Comparison of ENCODE assay signal across 26 cellular contexts in genomic region chr15:70351941-70352774, GRCh38.
A peak's percentile ranks its signal among the peaks of the same experiment; 100 is the strongest.
DNase-seq lines count a peak whose midpoint lies in the region; ATAC-seq and TF ChIP-seq lines count a peak whose summit lies in the region.
"Had no signal": no experiment of that assay in that cellular context is flagged by ENCODE, and none has a peak within 500 bp of the region (broad histone marks: within the 10 kb centered on the region; RNA-seq: fewer than 3 reads in every experiment).

No MANE protein-coding gene starts in this region.

- no peak overlapping the region for H3K23ac ChIP-seq in mesendoderm (ENCODE audit: low read length)

- no peak overlapping the region for H4K8ac ChIP-seq in mesendoderm (ENCODE audit: low read depth, low read length)

- H2BK120ac ChIP-seq in mesendoderm (ENCODE audit: low read depth, low read length), result no peak overlapping the region

- no peak overlapping the region for H3K4me2 ChIP-seq in mesendoderm (ENCODE audit: low read length)
- H3K4me2 ChIP-seq: SK-N-SH had no signal

- no peaks in the 10 kb centered on the region for H3K36me3 ChIP-seq in WERI-Rb-1
- H3K36me3 ChIP-seq in mesendoderm (ENCODE audit: control insufficient read depth, insufficient read depth, low read length), result no peaks in the 10 kb centered on the region
- H3K36me3 ChIP-seq: HAP-1 had no signal

- H3K4me3 ChIP-seq in WERI-Rb-1 (ENCODE audit: low read depth, low read length), result no peak overlapping the region
- no peak overlapping the region for H3K4me3 ChIP-seq in mesendoderm (ENCODE audit: low read length)
- H3K4me3 ChIP-seq: GM12878, HAP-1 had no signal

- H3K79me2 ChIP-seq in mesendoderm (ENCODE audit: control insufficient read depth, insufficient read depth, low read length), result no peaks in the 10 kb centered on the region

- ATAC-seq in HG02642 (IDR thresholded peaks at IDR 0.05; ENCODE audit: poor library complexity, unreplicated experiment), result no peak
- ATAC-seq: GM12878 had no signal

- no peak overlapping the region for H3K9ac ChIP-seq in mesendoderm (ENCODE audit: low read length)
- H3K9ac ChIP-seq: SK-N-SH had no signal

- TF ChIP-seq CTCF in WERI-Rb-1 (IDR thresholded peaks at IDR 0.05; ENCODE audit: low read depth, low read length), result peak; percentile 19; the same call in 1 of the 2 replicates

- no peak overlapping the region for H2BK5ac ChIP-seq in mesendoderm (ENCODE audit: low read length)

- no peak overlapping the region for H3K18ac ChIP-seq in mesendoderm (ENCODE audit: low read length)

- no peak overlapping the region for H2BK15ac ChIP-seq in mesendoderm (replicated peaks; ENCODE audit: low read depth)

- H3K27me3 ChIP-seq in WERI-Rb-1 (ENCODE audit: insufficient read depth, low read depth, severe bottlenecking) (no peaks in the 10 kb centered on the region), mesendoderm (ENCODE audit: insufficient read depth, low read length, poor library complexity) (no peaks in the 10 kb centered on the region)

- H3K27ac ChIP-seq in WERI-Rb-1 (no peak overlapping the region), mesendoderm (ENCODE audit: low read depth, low read length) (no peak overlapping the region)

- H2AK5ac ChIP-seq in mesendoderm (ENCODE audit: low read length), result no peak overlapping the region

- no peaks in the 10 kb centered on the region for H3K4me1 ChIP-seq in mesendoderm (ENCODE audit: control insufficient read depth, low read depth, low read length)

- H3K9me3 ChIP-seq in WERI-Rb-1 (ENCODE audit: severe bottlenecking), result no peaks in the 10 kb centered on the region
- H3K9me3 ChIP-seq: HAP-1, SK-N-SH had no signal

- no peak overlapping the region for H3K56ac ChIP-seq in mesendoderm (ENCODE audit: low read length)

- no peaks in the 10 kb centered on the region for H3K79me1 ChIP-seq in mesendoderm (ENCODE audit: low read length)

- H3K4ac ChIP-seq in mesendoderm (ENCODE audit: low read depth, low read length), result no peak overlapping the region

- no CpG with 5 or more reads among the region's 3 CpGs for WGBS in mesendoderm (ENCODE audit: extremely low coverage, insufficient coverage, low lambda C conversion rate)

- no peak overlapping the region for H4K5ac ChIP-seq in mesendoderm (ENCODE audit: low read length)

- DNase-seq in NCI-H146 (lab: John Stamatoyannopoulos, UW), result peak; percentile 20
- DNase-seq in NCI-H146 treated with DMSO at 0.1 percent for 48 hours (lab: John Stamatoyannopoulos, UW; ENCODE audit: unreplicated experiment), result no peak
- DNase-seq in GM03348 (ENCODE audit: low spot score), result peak; percentile 5
- no peak for DNase-seq in WERI-Rb-1
- peak; percentile 63 for DNase-seq in posterior vena cava (ENCODE audit: low spot score)
- no peak for DNase-seq in mesendoderm
- DNase-seq in DMS 273 (lab: John Stamatoyannopoulos, UW; ENCODE audit: unreplicated experiment), result no peak
- DNase-seq: 8988T, ACHN, Calu3, GOT3, IMR-90, KG1, MM.1S, NCI-H187, NCI-H2081 treated with DMSO at 0.1 percent for 48 hours, NCI-H2171 treated with DMSO at 0.1 percent for 48 hours, NCI-H345, NCI-H524 treated with DMSO at 0.1 percent for 48 hours, NCI-H774, SIG-M5, SK-N-SH, SW 1271 had no signal

- intact Hi-C loops in posterior vena cava (cut with DNase I), result no loop called here

Comparison
In these comparisons a context has a peak if more than half of its experiments do, and no peak if none do; other contexts are left out.
1. DNase-seq: peak in NCI-H146 (single experiment), GM03348 (single experiment) and posterior vena cava (single experiment); none in NCI-H146 treated with DMSO at 0.1 percent for 48 hours (single experiment), WERI-Rb-1 (single experiment), mesendoderm (single experiment) and DMS 273 (single experiment).